Comparison of ENCODE assay signal across 8 cellular contexts in genomic region chr10:16891375-16892313, GRCh38.
DNase-seq lines count a peak whose midpoint lies in the region; ATAC-seq, FAIRE-seq and TF ChIP-seq lines count a peak whose summit lies in the region.

No MANE protein-coding gene starts in this region.

- in situ Hi-C loops in GM23248 (cut with MboI) = no loop called here

- H2AFZ ChIP-seq in GM23248 (0 out of 2 replicates have a peak overlapping the region, but pooled peaks have one; percentile 6), hepatocyte (no peak overlapping the region)

- TF ChIP-seq CTCF in hepatocyte (IDR thresholded peaks at IDR 0.05; ENCODE audit: poor library complexity) = peak; percentile 40

- H3K9me3 ChIP-seq in GM23248 (ENCODE audit: low read depth) (no peaks in the 10 kb centered on the region), hepatocyte (ENCODE audit: low read depth) (no peaks in the 10 kb centered on the region), small intestine (ENCODE audit: control insufficient read depth, low read depth) (no peaks in the 10 kb centered on the region)

- ATAC-seq in activated naive CD8-positive, alpha-beta T cell treated with anti-CD3 and anti-CD28 coated beads, Interleukin-2, amount 10 ng/mL, durations not matched to agents 7 days and 5 days (ENCODE audit: low read depth) = peak; percentile 90

- H3K79me2 ChIP-seq in GM23248 (ENCODE audit: insufficient read depth) = no peaks in the 10 kb centered on the region
- no peaks in the 10 kb centered on the region for H3K79me2 ChIP-seq in hepatocyte

- H3K36me3 Mint-ChIP-seq in activated naive CD8-positive, alpha-beta T cell treated with anti-CD3 and anti-CD28 coated beads, Interleukin-2, amount 10 ng/mL, durations not matched to agents 7 days and 5 days = no peaks in the 10 kb centered on the region

- no peak for FAIRE-seq in small intestine (lab: Jason Lieb, UNC)

- DNase-seq in A172 (ENCODE audit: low spot score) = peak; percentile 94
- peak; percentile 92 for DNase-seq in GM23248
- DNase-seq in activated naive CD8-positive, alpha-beta T cell treated with anti-CD3 and anti-CD28 coated beads, Interleukin-2, amount 10 ng/mL, durations not matched to agents 7 days and 5 days = peak; percentile 49
- DNase-seq in hepatocyte (ENCODE audit: low spot score) = peak; percentile 52
- DNase-seq in small intestine = peak; percentile 30
- DNase-seq in NCI-H2107 (lab: John Stamatoyannopoulos, UW) = no peak
- no peak for DNase-seq in COLO829 (ENCODE audit: low spot score)

- 18 to 27% methylated on average over 12 of the region's 12 CpGs for WGBS in GM23248 (ENCODE audit: low coverage in 1 of 2, low lambda C conversion rate in 2 of 2, missing lambda C conversion rate in 2 of 2), 2 experiments
- WGBS in hepatocyte (ENCODE audit: low lambda C conversion rate, missing lambda C conversion rate) = 41% methylated on average over 12 of the region's 12 CpGs
- WGBS in small intestine, 3 donors = 20 to 33% (median 33%) methylated on average over 12 of the region's 12 CpGs

- H3K9ac ChIP-seq in GM23248 = peak overlapping the region; percentile 54

- H3K4me1 ChIP-seq in GM23248 (ENCODE audit: insufficient read depth) = peaks cover 29% of the 10 kb centered on the region
- no peaks in the 10 kb centered on the region for H3K4me1 ChIP-seq in hepatocyte (ENCODE audit: insufficient read depth)
- H3K4me1 ChIP-seq in small intestine (ENCODE audit: control insufficient read depth in 2 of 2, insufficient read depth in 1 of 2, low read depth in 1 of 2, low read length in 1 of 2) = no peaks in the 10 kb centered on the region

- peak overlapping the region; percentile 72 for H3K27ac Mint-ChIP-seq in activated naive CD8-positive, alpha-beta T cell treated with anti-CD3 and anti-CD28 coated beads, Interleukin-2, amount 10 ng/mL, durations not matched to agents 7 days and 5 days

- H3K4me2 ChIP-seq in GM23248 (ENCODE audit: unreplicated experiment) = peak overlapping the region; percentile 55
- peak overlapping the region; percentile 21 for H3K4me2 ChIP-seq in hepatocyte

- H4K20me1 ChIP-seq in GM23248 (ENCODE audit: insufficient read depth) (no peaks in the 10 kb centered on the region), hepatocyte (ENCODE audit: insufficient read depth, poor library complexity, severe bottlenecking) (no peaks in the 10 kb centered on the region)

- H3K9me2 ChIP-seq in GM23248 (ENCODE audit: insufficient read depth) = no peaks in the 10 kb centered on the region
- H3K9me2 ChIP-seq in hepatocyte (replicated peaks; ENCODE audit: insufficient read depth) = no peaks in the 10 kb centered on the region

- H3K27ac ChIP-seq in GM23248 = peak overlapping the region; percentile 71
- H3K27ac ChIP-seq in hepatocyte = no peak overlapping the region
- peak overlapping the region in 1 of 2 donors; percentile 12 for H3K27ac ChIP-seq in small intestine (ENCODE audit: low read depth in 1 of 2, low read length in 1 of 2)

- no peaks in the 10 kb centered on the region for H3K27me3 Mint-ChIP-seq in activated naive CD8-positive, alpha-beta T cell treated with anti-CD3 and anti-CD28 coated beads, Interleukin-2, amount 10 ng/mL, durations not matched to agents 7 days and 5 days

- H3K27me3 ChIP-seq in GM23248 (replicated peaks; ENCODE audit: insufficient read depth) = no peaks in the 10 kb centered on the region
- H3K27me3 ChIP-seq in hepatocyte = no peaks in the 10 kb centered on the region
- no peaks in the 10 kb centered on the region for H3K27me3 ChIP-seq in small intestine (ENCODE audit: control insufficient read depth in 2 of 2, insufficient read depth in 2 of 2, low read length in 2 of 2)

- no peak overlapping the region for H3K4me3 ChIP-seq in GM23248
- H3K4me3 ChIP-seq in hepatocyte = no peak overlapping the region
- H3K4me3 ChIP-seq in small intestine (ENCODE audit: low read depth in 1 of 2, low read length in 2 of 2) = no peak overlapping the region

- peaks cover 3% of the 10 kb centered on the region for H3K9me3 Mint-ChIP-seq in activated naive CD8-positive, alpha-beta T cell treated with anti-CD3 and anti-CD28 coated beads, Interleukin-2, amount 10 ng/mL, durations not matched to agents 7 days and 5 days

- H3F3A ChIP-seq in GM23248 (ENCODE audit: insufficient read depth) = peaks cover 22% of the 10 kb centered on the region

- H3K36me3 ChIP-seq in GM23248 (ENCODE audit: low read depth) (no peaks in the 10 kb centered on the region), hepatocyte (replicated peaks; ENCODE audit: insufficient read depth, low read depth) (no peaks in the 10 kb centered on the region), small intestine (ENCODE audit: control insufficient read depth in 2 of 2, insufficient read depth in 2 of 2, low read length in 2 of 2) (no peaks in the 10 kb centered on the region)

- TF ChIP-seq POLR2A in Raji (IDR thresholded peaks at IDR 0.05; ENCODE audit: insufficient read depth, low read depth, low read length) = 0 out of 2 replicates have a peak, but pooled peaks have one; percentile 13

- POLR2A ChIA-PET in activated naive CD8-positive, alpha-beta T cell treated with anti-CD3 and anti-CD28 coated beads, Interleukin-2, amount 10 ng/mL, durations not matched to agents 7 days and 5 days (lab: Charles Lee) = interaction anchor here (1.4 to 2.9 kb wide), 3 partner anchors 310 to 350 kb away, joined by 7 to 29 read pairs (median 14); partner anchors contain the start of genes TRDMT1 and VIM

- H3K4me3 Mint-ChIP-seq in activated naive CD8-positive, alpha-beta T cell treated with anti-CD3 and anti-CD28 coated beads, Interleukin-2, amount 10 ng/mL, durations not matched to agents 7 days and 5 days = peak overlapping the region; percentile 82

- peaks cover 13% of the 10 kb centered on the region for H3K4me1 Mint-ChIP-seq in activated naive CD8-positive, alpha-beta T cell treated with anti-CD3 and anti-CD28 coated beads, Interleukin-2, amount 10 ng/mL, durations not matched to agents 7 days and 5 days

Comparison
In these comparisons a context has a peak if more than half of its experiments do, and no peak if none do; other contexts are left out.
1. DNase-seq: peak in A172 (single experiment), GM23248 (single experiment), activated naive CD8-positive, alpha-beta T cell treated with anti-CD3 and anti-CD28 coated beads, Interleukin-2, amount 10 ng/mL, durations not matched to agents 7 days and 5 days (single experiment), hepatocyte (single experiment) and small intestine (single experiment); none in NCI-H2107 (single experiment) and COLO829 (single experiment).